In genomic region chr2:218332288-218332687, GRCh38 we compare ENCODE assay signal across 13 cellular contexts. TPM values are rescaled to one million over a fixed set of nuclear protein-coding genes. Genes with fewer than 3 reads are reported as not detected.
DNase-seq lines count a peak whose midpoint lies in the region; ATAC-seq and TF ChIP-seq lines count a peak whose summit lies in the region.
"Had no signal": no experiment of that assay in that cellular context is flagged by ENCODE, and none has a peak within 500 bp of the region (broad histone marks: within the 10 kb centered on the region; RNA-seq: fewer than 3 reads in every experiment).

No MANE protein-coding gene starts in this region.

- no peaks in the 10 kb centered on the region for H3K9me3 ChIP-seq in DND-41 (ENCODE audit: insufficient read depth, low read length, severe bottlenecking)
- no peaks in the 10 kb centered on the region for H3K9me3 ChIP-seq in OCI-LY7 (ENCODE audit: low read length)
- H3K9me3 ChIP-seq in heart right ventricle, result peaks cover 0 to 5% (median 0%) of the 10 kb centered on the region in 11 donors
- no peaks in the 10 kb centered on the region; the same call in 1 of the 2 replicates for H3K9me3 ChIP-seq in MM.1S (replicated peaks; ENCODE audit: insufficient read depth, low read length)
- H3K9me3 ChIP-seq: SK-N-SH had no signal

- 96 to 100% methylated on average over 1 of the region's 1 CpG for WGBS in heart right ventricle, 2 donors

- CTCF ChIA-PET in OCI-LY7 (lab: Charles Lee; ENCODE audit: unreplicated experiment), result no interaction called here

- H3K27ac ChIP-seq in DND-41 (ENCODE audit: low read length) (no peak overlapping the region), OCI-LY7 (ENCODE audit: low read depth, low read length, poor library complexity, severe bottlenecking) (peak overlapping the region; percentile 100), heart right ventricle (peak overlapping the region in 4 of 10 donors; percentile 15 to 92 (median 28)), rectal smooth muscle tissue (ENCODE audit: low read depth, low read length) (peak overlapping the region; percentile 32), MM.1S (ENCODE audit: low read length) (no peak overlapping the region)
- H3K27ac ChIP-seq: C4-2B, VCaP had no signal

- H3K4me1 ChIP-seq in DND-41 (ENCODE audit: insufficient read depth, low read length) (no peaks in the 10 kb centered on the region), OCI-LY7 (ENCODE audit: insufficient read depth, low read length, poor library complexity, severe bottlenecking) (peaks cover 93% of the 10 kb centered on the region), heart right ventricle (peaks cover 0 to 65% (median 0%) of the 10 kb centered on the region in 9 donors), rectal smooth muscle tissue (ENCODE audit: control insufficient read depth, insufficient read depth, low read length) (no peaks in the 10 kb centered on the region), MM.1S (ENCODE audit: low read length) (0 out of 2 replicates have a peak, but pooled peaks cover 15% of the 10 kb centered on the region)

- no peak overlapping the region for H3K4me3 ChIP-seq in DND-41 (ENCODE audit: low read depth in 1 of 2, low read length in 2 of 2)
- H3K4me3 ChIP-seq in OCI-LY7 (ENCODE audit: low read depth, low read length, poor library complexity, severe bottlenecking), result peak overlapping the region; percentile 59
- H3K4me3 ChIP-seq in heart right ventricle, result peak overlapping the region in 1 of 10 donors; percentile 34
- H3K4me3 ChIP-seq in rectal smooth muscle tissue (ENCODE audit: low read length), result no peak overlapping the region
- no peak overlapping the region for H3K4me3 ChIP-seq in MM.1S (ENCODE audit: low read length)

- POLR2A ChIA-PET in OCI-LY7 (lab: Charles Lee), result interaction anchor here (0.6 to 4.2 kb wide), 6 partner anchors 10 to 95 kb away, joined by 3 to 28 read pairs (median 3); no protein-coding TSS in a partner anchor

- ATAC-seq in DND-41 (ENCODE audit: insufficient read depth, low read depth), result 0 out of 3 replicates have a peak, but pooled peaks have one; percentile 29
- ATAC-seq in heart right ventricle, result peak in 5 of 8 donors; percentile 17 to 47 (median 27)

- H3F3A ChIP-seq in MM.1S (ENCODE audit: insufficient read depth, low read length), result no peaks in the 10 kb centered on the region

- BruUV-seq in OCI-LY7 (replicated peaks; lab: Mats Ljungman, UMichigan), result no TSS peak

- H3K79me2 ChIP-seq in DND-41 (ENCODE audit: insufficient read depth, low read length) (no peaks in the 10 kb centered on the region), OCI-LY7 (ENCODE audit: insufficient read depth, low read depth, low read length) (peaks cover 6% of the 10 kb centered on the region; the same call in 1 of the 2 replicates), MM.1S (ENCODE audit: low read length) (no peaks in the 10 kb centered on the region)

- H3K9ac ChIP-seq in DND-41 (ENCODE audit: low read depth, low read length), result no peak overlapping the region
- no peak overlapping the region for H3K9ac ChIP-seq in rectal smooth muscle tissue (ENCODE audit: low read length)
- no peak overlapping the region for H3K9ac ChIP-seq in MM.1S (ENCODE audit: low read length)
- H3K9ac ChIP-seq: SK-N-SH had no signal

- TF ChIP-seq CTCF in DND-41 (IDR thresholded peaks at IDR 0.05; ENCODE audit: borderline replicate concordance, extremely low read depth, low read length, poor library complexity, severe bottlenecking) (no peak), OCI-LY7 (conservative IDR thresholded peaks at IDR 0.05; ENCODE audit: low read length) (no peak), heart right ventricle (IDR thresholded peaks at IDR 0.05) (no peak), MM.1S (IDR thresholded peaks at IDR 0.05; ENCODE audit: low read length) (no peak)

- H3K36me3 ChIP-seq in DND-41 (ENCODE audit: insufficient read depth, low read length) (no peaks in the 10 kb centered on the region), OCI-LY7 (ENCODE audit: insufficient read depth, low read length) (no peaks in the 10 kb centered on the region), heart right ventricle (no peaks in the 10 kb centered on the region), rectal smooth muscle tissue (ENCODE audit: control insufficient read depth, insufficient read depth, low read length) (no peaks in the 10 kb centered on the region), MM.1S (replicated peaks; ENCODE audit: insufficient read depth, low read length) (no peaks in the 10 kb centered on the region)

- H3K9me2 ChIP-seq in OCI-LY7 (ENCODE audit: insufficient read depth, low read length) (no peaks in the 10 kb centered on the region), MM.1S (replicated peaks; ENCODE audit: insufficient read depth, low read length) (no peaks in the 10 kb centered on the region)
- H3K9me2 ChIP-seq: SK-N-SH had no signal

- no peak overlapping the region for H3K4me2 ChIP-seq in DND-41 (ENCODE audit: insufficient read depth, low read length)
- peak overlapping the region; percentile 55 for H3K4me2 ChIP-seq in OCI-LY7 (ENCODE audit: low read length)
- no peak overlapping the region for H3K4me2 ChIP-seq in MM.1S (ENCODE audit: low read depth, low read length)
- H3K4me2 ChIP-seq: SK-N-SH had no signal

- H2AFZ ChIP-seq in DND-41 (ENCODE audit: low read depth, low read length), result no peak overlapping the region
- H2AFZ ChIP-seq in OCI-LY7 (ENCODE audit: low read length), result no peak overlapping the region; the same call in 1 of the 2 replicates
- no peak overlapping the region for H2AFZ ChIP-seq in MM.1S (ENCODE audit: low read length)

- intact Hi-C loops in OCI-LY7 (cut with micrococcal nuclease; ENCODE audit: unreplicated experiment) (no loop called here), heart right ventricle (cut with DNase I) (no loop called here)

- H4K20me1 ChIP-seq in DND-41 (ENCODE audit: insufficient read depth, low read length) (no peaks in the 10 kb centered on the region), OCI-LY7 (ENCODE audit: insufficient read depth, low read length) (no peaks in the 10 kb centered on the region), MM.1S (ENCODE audit: insufficient read depth, low read length) (no peaks in the 10 kb centered on the region)

- DNase-seq in DND-41 (no peak), OCI-LY7 (ENCODE audit: low spot score) (no peak), heart right ventricle (no peak), SK-N-DZ (ENCODE audit: low spot score) (no peak), MM.1S (no peak)
- DNase-seq in NK-92 treated with Interleukin-12 subunit alpha and Interleukin-12 subunit beta, amount 100 ng/mL, for 24 hours (lab: John Stamatoyannopoulos, UW), result no peak
- no peak for DNase-seq in activated effector memory CD4-positive, alpha-beta T cell treated with anti-CD3 and anti-CD28 coated beads, Interleukin-2, amount 50 U/mL, for 16 hours
- DNase-seq: NCI-H2029 treated with DMSO at 0.1 percent for 48 hours, NCI-H774, SK-N-SH had no signal

- H3K27me3 ChIP-seq in DND-41 (ENCODE audit: insufficient read depth, low read length, poor library complexity), result no peaks in the 10 kb centered on the region
- H3K27me3 ChIP-seq in heart right ventricle, result no peaks in the 10 kb centered on the region
- no peaks in the 10 kb centered on the region for H3K27me3 ChIP-seq in rectal smooth muscle tissue (ENCODE audit: control insufficient read depth, insufficient read depth, low read length)
- H3K27me3 ChIP-seq in MM.1S (replicated peaks; ENCODE audit: insufficient read depth, low read length), result no peaks in the 10 kb centered on the region

RNA-seq across cellular contexts. Expression of gene CATIP, which starts 24.4 kb away (rescaled TPM):
- total RNA-seq in OCI-LY7 (2014; rRNA removed; shearing (Covaris generic)), result not detected in 2 replicates
- total RNA-seq in OCI-LY7 (2022) (not detected in 2 replicates), heart right ventricle (not detected)
- under 1 TPM in 1 of 2 donors, not detected in 1; 0.04 TPM for polyA plus RNA-seq in heart right ventricle
- polyA plus RNA-seq in SK-N-DZ (2014; cell fraction: cytosol; rRNA removed), result not detected in 2 replicates
- not detected in 2 replicates for polyA plus RNA-seq in SK-N-DZ (2014; cell fraction: nucleus; rRNA removed)

RNA-seq across cellular contexts. Expression of gene TMBIM1, which starts 40.0 kb away (rescaled TPM):
- total RNA-seq in OCI-LY7 (2014; rRNA removed; shearing (Covaris generic)), result 18.9 and 30.3 TPM in 2 replicates
- total RNA-seq in OCI-LY7 (2022), result 26.9 and 27.6 TPM in 2 replicates
- 100 to 1,000 TPM in 7 of 10 donors, 10 to 100 TPM in 3; 85.3 to 151 (median 110) TPM for total RNA-seq in heart right ventricle
- polyA plus RNA-seq in heart right ventricle, result 100 to 1,000 TPM in 1 of 2 donors, 10 to 100 TPM in 1; 30.9 to 139 TPM
- 1.6 and 2.0 TPM in 2 replicates for polyA plus RNA-seq in SK-N-DZ (2014; cell fraction: cytosol; rRNA removed)
- 1.4 TPM in 2 replicates for polyA plus RNA-seq in SK-N-DZ (2014; cell fraction: nucleus; rRNA removed)

RNA-seq across cellular contexts. Expression of gene SLC11A1, which starts 49.8 kb away (rescaled TPM):
- 0.31 and 0.57 TPM in 2 replicates for total RNA-seq in OCI-LY7 (2014; rRNA removed; shearing (Covaris generic))
- 0.59 and 0.78 TPM in 2 replicates for total RNA-seq in OCI-LY7 (2022)
- total RNA-seq in heart right ventricle, result 1 to 10 TPM in 9 of 10 donors, under 1 TPM in 1; 0.64 to 9.1 (median 4.0) TPM
- 1 to 10 TPM; 4.5 to 8.0 TPM for polyA plus RNA-seq in heart right ventricle
- polyA plus RNA-seq in SK-N-DZ (2014; cell fraction: cytosol; rRNA removed), result not detected in 2 replicates
- polyA plus RNA-seq in SK-N-DZ (2014; cell fraction: nucleus; rRNA removed), result not detected in 2 replicates

Comparison
In these comparisons a context has a peak if more than half of its experiments do, and no peak if none do; other contexts are left out.
1. H3K27ac ChIP-seq: peak in OCI-LY7 (single experiment) and rectal smooth muscle tissue (single experiment); none in DND-41 (single experiment) and MM.1S (single experiment).